In the genomic region with DNA sequence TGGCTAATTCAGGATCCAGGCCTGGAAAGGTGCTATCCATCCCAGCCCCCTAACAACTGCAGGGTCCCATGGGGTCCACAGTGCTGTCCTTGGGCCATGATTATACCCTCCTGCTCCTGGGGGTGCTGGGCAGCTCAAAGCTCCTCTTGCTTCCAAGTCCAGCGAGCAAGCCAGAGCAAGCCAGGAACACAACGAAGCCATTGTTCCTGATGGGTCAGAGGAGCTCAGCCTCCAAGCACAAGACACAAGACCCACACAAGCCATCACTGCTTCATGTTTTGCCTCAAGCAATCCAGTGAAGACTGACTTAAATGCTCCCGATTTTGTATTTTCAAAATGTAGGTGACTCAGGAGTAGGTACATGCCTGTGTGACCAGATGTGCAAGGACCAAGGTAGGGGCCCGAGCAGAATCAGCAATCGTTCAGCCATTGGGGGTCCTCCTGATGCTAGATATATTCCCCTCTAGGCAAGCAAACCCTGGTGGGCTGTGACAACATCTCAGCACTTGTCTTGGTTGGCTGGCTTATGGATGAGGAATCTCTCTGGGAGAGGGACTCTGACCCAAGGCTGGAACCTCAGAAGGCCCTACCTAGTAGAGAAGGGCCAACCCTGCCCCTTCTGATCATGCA, we compare ENCODE assay signal across 18 cellular contexts.
DNase-seq lines count a peak whose midpoint lies in the region; FAIRE-seq and TF ChIP-seq lines count a peak whose summit lies in the region.
"Had no signal": no experiment of that assay in that cellular context is flagged by ENCODE, and none has a peak within 500 bp of the region (broad histone marks: within the 10 kb centered on the region; RNA-seq: fewer than 3 reads in every experiment).

No MANE protein-coding gene starts in this region.

- no peaks in the 10 kb centered on the region for H3K27me3 ChIP-seq in left ventricle myocardium inferior (ENCODE audit: low read depth)
- no peaks in the 10 kb centered on the region for H3K27me3 ChIP-seq in right atrium auricular region
- no peaks in the 10 kb centered on the region for H3K27me3 ChIP-seq in trophoblast cell (ENCODE audit: insufficient read depth, low read length)
- H3K27me3 ChIP-seq in ovary: no peaks in the 10 kb centered on the region
- no peaks in the 10 kb centered on the region for H3K27me3 ChIP-seq in CD8-positive, alpha-beta memory T cell (ENCODE audit: insufficient read depth, low read length, poor library complexity, severe bottlenecking)
- H3K27me3 ChIP-seq: pancreas, Peyer's patch had no signal

- H3K4me1 ChIP-seq in left ventricle myocardium inferior (peaks cover 25% of the 10 kb centered on the region), right atrium auricular region (peaks cover 0 to 22% of the 10 kb centered on the region in 2 donors), trophoblast cell (ENCODE audit: control insufficient read depth in 1 of 2, insufficient read depth in 2 of 2, low read length in 2 of 2) (peaks cover 10 to 29% of the 10 kb centered on the region in 2 experiments), ovary (ENCODE audit: insufficient read depth) (no peaks in the 10 kb centered on the region)
- H3K4me1 ChIP-seq in CD8-positive, alpha-beta memory T cell (ENCODE audit: insufficient read depth, low read length): no peaks in the 10 kb centered on the region
- H3K4me1 ChIP-seq: pancreas, Peyer's patch had no signal

- TF ChIP-seq EP300 in ovary (IDR thresholded peaks at IDR 0.05): no peak

- TF ChIP-seq CTCF in left ventricle myocardium inferior (IDR thresholded peaks at IDR 0.05; ENCODE audit: borderline replicate concordance): no peak
- TF ChIP-seq CTCF in right atrium auricular region (IDR thresholded peaks at IDR 0.05): no peak
- no peak for TF ChIP-seq CTCF in ovary (IDR thresholded peaks at IDR 0.05)

- H2AK5ac ChIP-seq in trophoblast cell (ENCODE audit: low read length): no peak overlapping the region

- H3K36me3 Mint-ChIP-seq in CD8-positive, alpha-beta memory T cell: peaks cover 0 to 2% (median 0%) of the 10 kb centered on the region in 3 donors
- H3K36me3 Mint-ChIP-seq: activated naive CD8-positive, alpha-beta T cell; CD4-positive, alpha-beta memory T cell had no signal

- no peak overlapping the region for H3K9ac ChIP-seq in trophoblast cell (ENCODE audit: low read length)

- intact Hi-C loops in left ventricle myocardium inferior (cut with micrococcal nuclease) (no loop called here), ovary (cut with DNase I) (no loop called here)

- FAIRE-seq in GM19239 (lab: Jason Lieb, UNC): no peak
- FAIRE-seq: pancreas, TTC549 had no signal

- H3K27ac ChIP-seq in left ventricle myocardium inferior (replicated peaks) (peak overlapping the region; percentile 71), right atrium auricular region (peak overlapping the region in 1 of 2 donors; percentile 22), trophoblast cell (ENCODE audit: low read depth, low read length) (peak overlapping the region; percentile 36), ovary (no peak overlapping the region)
- H3K27ac ChIP-seq in CD8-positive, alpha-beta memory T cell (ENCODE audit: low read depth, low read length): no peak overlapping the region
- H3K27ac ChIP-seq: pancreas, Peyer's patch had no signal

- DNase-seq in left ventricle myocardium inferior (no peak), right atrium auricular region (ENCODE audit: low spot score) (no peak), globus pallidus (ENCODE audit: low spot score) (peak; percentile 93), trophoblast cell (peak in 1 of 2 donors; percentile 66), GM19239 (ENCODE audit: insufficient read length, low spot score) (no peak), ovary (no peak), COLO668 (lab: John Stamatoyannopoulos, UW; ENCODE audit: unreplicated experiment) (no peak)
- no peak for DNase-seq in CD8-positive, alpha-beta memory T cell
- DNase-seq: ACHN; CD4-positive, alpha-beta memory T cell; DND-41; effector CD4-positive, alpha-beta T cell; Kasumi-1; NCI-H2171 treated with DMSO at 0.1 percent for 48 hours; pancreas; Peyer's patch had no signal

- H4K12ac ChIP-seq in trophoblast cell (ENCODE audit: low read depth, low read length): no peak overlapping the region

- H3K4me3 Mint-ChIP-seq in CD8-positive, alpha-beta memory T cell: no peak overlapping the region
- H3K4me3 Mint-ChIP-seq: activated naive CD8-positive, alpha-beta T cell had no signal

- no peaks in the 10 kb centered on the region for H3K9me3 Mint-ChIP-seq in CD8-positive, alpha-beta memory T cell
- H3K9me3 Mint-ChIP-seq: CD4-positive, alpha-beta memory T cell had no signal

- no peak overlapping the region for H4K8ac ChIP-seq in trophoblast cell (ENCODE audit: low read depth, low read length)

- peaks cover 0 to 12% (median 1%) of the 10 kb centered on the region in 3 donors for H3K4me1 Mint-ChIP-seq in CD8-positive, alpha-beta memory T cell

- H4K91ac ChIP-seq in trophoblast cell (ENCODE audit: low read depth, low read length): no peak overlapping the region

- H3K18ac ChIP-seq in trophoblast cell (ENCODE audit: low read length): no peak overlapping the region

- H2BK12ac ChIP-seq in trophoblast cell (ENCODE audit: low read length): no peak overlapping the region

- H3K79me1 ChIP-seq in trophoblast cell (ENCODE audit: low read length): peaks cover 12% of the 10 kb centered on the region

- H3K27ac Mint-ChIP-seq in CD8-positive, alpha-beta memory T cell: peak overlapping the region in 1 of 8 donors; percentile 58
- H3K27ac Mint-ChIP-seq: activated naive CD8-positive, alpha-beta T cell; CD4-positive, alpha-beta memory T cell had no signal

- H2BK120ac ChIP-seq in trophoblast cell (ENCODE audit: insufficient read depth, low read length, poor library complexity): no peak overlapping the region

- H3K36me3 ChIP-seq in left ventricle myocardium inferior (peaks cover 46% of the 10 kb centered on the region), right atrium auricular region (peaks cover 53% of the 10 kb centered on the region), trophoblast cell (ENCODE audit: control insufficient read depth in 1 of 2, insufficient read depth in 2 of 2, low read length in 2 of 2) (peaks cover 36 to 48% of the 10 kb centered on the region in 2 experiments), ovary (no peaks in the 10 kb centered on the region)
- no peaks in the 10 kb centered on the region for H3K36me3 ChIP-seq in CD8-positive, alpha-beta memory T cell (ENCODE audit: insufficient read depth, low read length)

- H2AFZ ChIP-seq in trophoblast cell (ENCODE audit: insufficient read depth, low read length, poor library complexity): no peak overlapping the region

- POLR2A ChIA-PET in CD8-positive, alpha-beta memory T cell (lab: Charles Lee): no interaction called here

- H3K14ac ChIP-seq in trophoblast cell (ENCODE audit: low read length): no peak overlapping the region

- peaks cover 2% of the 10 kb centered on the region for H3K79me2 ChIP-seq in trophoblast cell (ENCODE audit: control insufficient read depth, insufficient read depth, low read length, poor library complexity)

- no peak overlapping the region for H3K23ac ChIP-seq in trophoblast cell (ENCODE audit: low read length)

- H3K4ac ChIP-seq in trophoblast cell (ENCODE audit: low read depth, low read length): no peak overlapping the region

- peaks cover 0 to 10% of the 10 kb centered on the region in 2 donors for H3K27me3 Mint-ChIP-seq in CD8-positive, alpha-beta memory T cell
- H3K27me3 Mint-ChIP-seq: activated naive CD8-positive, alpha-beta T cell had no signal

- H3K9me3 ChIP-seq in left ventricle myocardium inferior (replicated peaks) (no peaks in the 10 kb centered on the region), right atrium auricular region (no peaks in the 10 kb centered on the region), trophoblast cell (ENCODE audit: insufficient read depth, low read depth, low read length) (no peaks in the 10 kb centered on the region), ovary (no peaks in the 10 kb centered on the region)
- H3K9me3 ChIP-seq in CD8-positive, alpha-beta memory T cell (ENCODE audit: low read length): no peaks in the 10 kb centered on the region
- H3K9me3 ChIP-seq: pancreas, Peyer's patch had no signal

- CTCF ChIA-PET in CD8-positive, alpha-beta memory T cell (lab: Charles Lee): no interaction called here

- TF ChIP-seq POLR2A in ovary (IDR thresholded peaks at IDR 0.05): no peak

- H2BK5ac ChIP-seq in trophoblast cell (ENCODE audit: low read depth, low read length, poor library complexity): no peak overlapping the region

- H3K4me3 ChIP-seq in left ventricle myocardium inferior (no peak overlapping the region), right atrium auricular region (no peak overlapping the region), trophoblast cell (ENCODE audit: low read depth, low read length) (no peak overlapping the region), ovary (no peak overlapping the region)
- no peak overlapping the region for H3K4me3 ChIP-seq in CD8-positive, alpha-beta memory T cell (ENCODE audit: low read length)
- H3K4me3 ChIP-seq: pancreas, Peyer's patch had no signal

- H3K4me2 ChIP-seq in trophoblast cell (ENCODE audit: low read length): no peak overlapping the region

- WGBS in trophoblast cell (ENCODE audit: extremely low coverage, insufficient coverage, insufficient read length): no CpG with 5 or more reads among the region's 5 CpGs
- 92 to 98% (median 94%) methylated on average over 5 of the region's 5 CpGs for WGBS in ovary, 3 donors

Comparison
In these comparisons a context has a peak if more than half of its experiments do, and no peak if none do; other contexts are left out.
1. H3K27ac ChIP-seq: peak in left ventricle myocardium inferior (single experiment) and trophoblast cell (single experiment); none in ovary (0 of 2) and CD8-positive, alpha-beta memory T cell (single experiment).